In genomic region chr7:197413-198335, GRCh38 we compare ENCODE assay signal across 1 cellular context.
TF ChIP-seq lines count a peak whose summit lies in the region.

No MANE protein-coding gene starts in this region.

TF ChIP-seq in HepG2, 621 proteins besides CTCF, POLR2A, EP300 and RAD21 (continued from another document and continues in another):
- TF ChIP-seq ZNF318 (CRISPR knock-in tag; IDR thresholded peaks at IDR 0.05) (no peak), ZNF18 (CRISPR knock-in tag; IDR thresholded peaks at IDR 0.05; ENCODE audit: insufficient replicate concordance) (no peak), KAT7 (CRISPR knock-in tag; IDR thresholded peaks at IDR 0.05; ENCODE audit: borderline replicate concordance) (no peak), ZBTB37 (CRISPR knock-in tag; IDR thresholded peaks at IDR 0.05) (peak; percentile 83; the same call in 1 of the 2 replicates), NFIB (CRISPR knock-in tag; IDR thresholded peaks at IDR 0.05; ENCODE audit: borderline replicate concordance) (no peak), FOSL2 (CRISPR knock-in tag; IDR thresholded peaks at IDR 0.05) (no peak; the same call in 1 of the 2 replicates), PITX1 (CRISPR knock-in tag; IDR thresholded peaks at IDR 0.05) (no peak), ZNF121 (CRISPR knock-in tag; IDR thresholded peaks at IDR 0.05) (peak; percentile 100), ZNF430 (CRISPR knock-in tag; IDR thresholded peaks at IDR 0.05) (no peak), LBX2 (CRISPR knock-in tag; IDR thresholded peaks at IDR 0.05; ENCODE audit: borderline replicate concordance) (no peak), JARID2 (CRISPR knock-in tag; IDR thresholded peaks at IDR 0.05; ENCODE audit: insufficient replicate concordance) (no peak), MYC (CRISPR knock-in tag; IDR thresholded peaks at IDR 0.05; ENCODE audit: borderline replicate concordance) (peak; percentile 78), ASH2L (IDR thresholded peaks at IDR 0.05; ENCODE audit: insufficient read length, low read depth, low read length) (no peak), THAP8 (CRISPR knock-in tag; IDR thresholded peaks at IDR 0.05; ENCODE audit: borderline replicate concordance) (no peak), ZNF570 (CRISPR knock-in tag; IDR thresholded peaks at IDR 0.05; ENCODE audit: borderline replicate concordance) (no peak), GABPB1 (CRISPR knock-in tag; IDR thresholded peaks at IDR 0.05) (peak; percentile 23; the same call in 1 of the 2 replicates), PHF20 (CRISPR knock-in tag; IDR thresholded peaks at IDR 0.05) (no peak), ZNF547 (CRISPR knock-in tag; IDR thresholded peaks at IDR 0.05) (no peak), SNRNP70 (IDR thresholded peaks at IDR 0.05; ENCODE audit: low read depth, low read length) (no peak), PBX2 (CRISPR knock-in tag; IDR thresholded peaks at IDR 0.05) (no peak), FOXP4 (CRISPR knock-in tag; IDR thresholded peaks at IDR 0.05) (peak; percentile 59), NFRKB (IDR thresholded peaks at IDR 0.05) (no peak), ARNTL (CRISPR knock-in tag; IDR thresholded peaks at IDR 0.05) (peak; percentile 87), ZNF282 (IDR thresholded peaks at IDR 0.05; ENCODE audit: partially characterized antibody) (no peak), IKZF1 (IDR thresholded peaks at IDR 0.05) (no peak), ZFX (CRISPR knock-in tag; IDR thresholded peaks at IDR 0.05; ENCODE audit: low read depth) (peak; percentile 78), HBP1 (CRISPR knock-in tag; IDR thresholded peaks at IDR 0.05; ENCODE audit: low read depth) (no peak), SALL2 (CRISPR knock-in tag; IDR thresholded peaks at IDR 0.05) (no peak), ZFY (CRISPR knock-in tag; IDR thresholded peaks at IDR 0.05) (peak; percentile 67), ZNF513 (CRISPR knock-in tag; conservative IDR thresholded peaks at IDR 0.05) (no peak), ZBED4 (CRISPR knock-in tag; IDR thresholded peaks at IDR 0.05; ENCODE audit: borderline replicate concordance) (0 out of 2 replicates have a peak, but pooled peaks have one; percentile 38), ZNF256 (CRISPR knock-in tag; conservative IDR thresholded peaks at IDR 0.05) (no peak), U2AF2 (IDR thresholded peaks at IDR 0.05; ENCODE audit: low read depth, low read length) (no peak), TBX3 (IDR thresholded peaks at IDR 0.05; ENCODE audit: borderline replicate concordance) (no peak)
